Comparison of ENCODE assay signal across 9 cellular contexts in genomic region chr1:2091611-2092604, GRCh38. TPM values are rescaled to one million over a fixed set of nuclear protein-coding genes. Genes with fewer than 3 reads are reported as not detected.
DNase-seq lines count a peak whose midpoint lies in the region; ATAC-seq, FAIRE-seq and TF ChIP-seq lines count a peak whose summit lies in the region.
"Had no signal": no experiment of that assay in that cellular context is flagged by ENCODE, and none has a peak within 500 bp of the region (broad histone marks: within the 10 kb centered on the region; RNA-seq: fewer than 3 reads in every experiment).

No MANE protein-coding gene starts in this region.

- no peak for FAIRE-seq in GM12892 (lab: Jason Lieb, UNC)
- no peak for FAIRE-seq in RCC 7860 (lab: Jason Lieb, UNC)

- TF ChIP-seq EP300 in stomach (IDR thresholded peaks at IDR 0.05) = no peak

- WGBS in stomach, 5 donors = 53 to 72% (median 70%) methylated on average over 46 to 48 of the region's 48 CpGs

- H3K4me1 Mint-ChIP-seq in chondrocyte (ENCODE audit: low read depth) (peaks cover 13% of the 10 kb centered on the region), memory B cell (peaks cover 10% of the 10 kb centered on the region)

- intact Hi-C loops in stomach (cut with DNase I; ENCODE audit: low total_unique reads) = no loop called here

- H3K4me3 Mint-ChIP-seq in chondrocyte (ENCODE audit: unreplicated experiment) (no peak overlapping the region), memory B cell (no peak overlapping the region)

- H3K36me3 Mint-ChIP-seq in chondrocyte (ENCODE audit: low read depth) (no peaks in the 10 kb centered on the region), memory B cell (peaks cover 4% of the 10 kb centered on the region)

- no peak overlapping the region for H3K4me3 ChIP-seq in stomach

- ATAC-seq in memory B cell (ENCODE audit: low read depth) = peak; percentile 56

- peaks cover 0 to 6% (median 0%) of the 10 kb centered on the region in 3 donors for H3K27me3 ChIP-seq in stomach

- DNase-seq in T-helper 9 cell = peak; percentile 41
- no peak for DNase-seq in chondrocyte (ENCODE audit: low spot score)
- DNase-seq in memory B cell (ENCODE audit: low spot score in 2 of 2) = peak; percentile 43 to 53
- DNase-seq in stomach = peak; percentile 39
- no peak for DNase-seq in KG1 (lab: John Stamatoyannopoulos, UW)
- no peak for DNase-seq in GM12892 (ENCODE audit: insufficient read length)
- no peak for DNase-seq in RCC 7860 (ENCODE audit: low spot score)

- H3K27me3 Mint-ChIP-seq in chondrocyte (ENCODE audit: low read depth) (no peaks in the 10 kb centered on the region), memory B cell (no peaks in the 10 kb centered on the region)

- no peak overlapping the region for H3K27ac ChIP-seq in stomach
- H3K27ac ChIP-seq: parathyroid adenoma had no signal

- H3K36me3 ChIP-seq in stomach = peaks cover 0 to 11% (median 2%) of the 10 kb centered on the region in 4 donors

- H3K9me3 Mint-ChIP-seq in chondrocyte (ENCODE audit: low read depth) (no peaks in the 10 kb centered on the region), memory B cell (no peaks in the 10 kb centered on the region)

- TF ChIP-seq POLR2A in stomach (IDR thresholded peaks at IDR 0.05) = no peak
- no peak for TF ChIP-seq POLR2A in GM12892 (IDR thresholded peaks at IDR 0.05; ENCODE audit: low read depth, low read length)

- no peaks in the 10 kb centered on the region for H3K4me1 ChIP-seq in stomach
- H3K4me1 ChIP-seq: parathyroid adenoma had no signal

- H3K9me3 ChIP-seq in stomach = peaks cover 0 to 8% (median 5%) of the 10 kb centered on the region in 4 donors

- H3K27ac Mint-ChIP-seq in chondrocyte (ENCODE audit: unreplicated experiment) = no peak overlapping the region
- H3K27ac Mint-ChIP-seq in memory B cell = no peak overlapping the region

- TF ChIP-seq CTCF in GM12873 (IDR thresholded peaks at IDR 0.05; ENCODE audit: insufficient read depth, low read depth, low read length, missing control alignments) (peak; percentile 66), chondrocyte (IDR thresholded peaks at IDR 0.05) (peak; percentile 75), stomach (IDR thresholded peaks at IDR 0.05) (peak in 4 of 7 experiments; percentile 9 to 32 (median 22))

RNA-seq across cellular contexts. Expression of gene PRKCZ, which starts 41.7 kb away (rescaled TPM):
- total RNA-seq in chondrocyte (4.8 to 7.8 TPM (median 5.1 TPM) in 3 replicates), stomach (10 to 100 TPM; 11.1 to 55.8 (median 21.3) TPM)
- polyA plus RNA-seq in stomach = 10 to 100 TPM; 23.7 to 38.8 (median 27.3) TPM
- polyA plus RNA-seq in GM12892 (2012; ENCODE audit: missing spikeins) = 2.6 TPM

Comparison
In these comparisons a context has a peak if more than half of its experiments do, and no peak if none do; other contexts are left out.
1. CTCF ChIP-seq: peak in every context shown above with its lines; median percentile 75 in chondrocyte; 66 in GM12873; 22 in stomach.
2. DNase-seq: peak in T-helper 9 cell (single experiment), memory B cell (2 of 2) and stomach (single experiment); none in chondrocyte (single experiment), KG1 (single experiment), GM12892 (single experiment) and RCC 7860 (single experiment).